Comparison of ENCODE assay signal across 11 cellular contexts in the genomic region with DNA sequence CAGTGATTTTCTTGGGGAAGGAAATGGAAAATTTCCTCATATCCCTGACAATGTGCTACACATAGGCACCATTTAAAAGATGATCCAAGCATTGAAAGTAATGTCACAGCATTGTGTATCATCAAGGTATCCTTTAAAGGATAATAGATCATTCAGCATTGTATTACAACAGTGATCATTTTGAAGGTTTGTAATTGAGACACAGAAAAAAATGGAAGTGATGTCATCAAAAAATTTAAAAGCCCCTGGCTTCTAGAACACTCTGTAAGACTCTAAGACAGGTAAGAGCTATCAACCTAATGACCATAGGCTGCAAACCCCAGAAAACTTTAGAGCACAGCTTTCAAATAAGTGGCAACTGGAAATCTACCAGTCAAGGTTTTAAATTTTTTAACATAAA.
"Had no signal": no experiment of that assay in that cellular context is flagged by ENCODE, and none has a peak within 500 bp of the region (broad histone marks: within the 10 kb centered on the region; RNA-seq: fewer than 3 reads in every experiment).

No MANE protein-coding gene starts in this region.

- H3K4me3 ChIP-seq: GM23248, GM23338, HAP-1 had no signal

- H3K9me3 ChIP-seq: HAP-1 had no signal

- H3K27ac ChIP-seq: GM23248 had no signal

- FAIRE-seq: H1, H54 had no signal

- H3K4me2 ChIP-seq: GM23338 had no signal

- H2AFZ ChIP-seq: GM23248, GM23338 had no signal

- DNase-seq: GM23248, GOT3, H7, H9, HCEC 1CT, HFFc6 had no signal

- H3K36me3 ChIP-seq: HAP-1 had no signal

- ATAC-seq: GM23338, HCT116 had no signal

- H3K9ac ChIP-seq: GM23248 had no signal

- H3K4me1 ChIP-seq: HAP-1 had no signal
